8 cellular contexts compared by ENCODE assay signal in the genomic region with DNA sequence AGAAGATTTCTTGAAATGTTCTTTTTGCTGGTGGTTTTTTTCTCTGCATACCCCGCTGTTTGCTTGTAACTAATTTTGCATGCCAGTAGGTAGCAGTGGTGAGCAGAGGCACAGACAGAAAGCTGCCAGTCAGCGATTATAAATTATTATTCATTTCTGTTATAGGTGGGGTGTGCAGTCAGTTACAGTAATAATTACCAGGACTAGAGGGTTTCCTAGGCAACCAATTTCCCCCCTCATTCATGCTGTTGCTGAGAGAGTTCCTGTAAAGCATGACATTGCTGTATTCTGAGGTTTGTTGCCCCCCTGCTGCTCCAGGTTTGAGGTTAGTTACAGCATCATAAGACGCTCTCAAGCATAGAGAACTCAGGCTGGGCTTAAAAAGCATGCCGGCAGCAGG.
DNase-seq lines count a peak whose midpoint lies in the region; ATAC-seq and TF ChIP-seq lines count a peak whose summit lies in the region.

No MANE protein-coding gene starts in this region.

- TF ChIP-seq CTCF in DND-41 (IDR thresholded peaks at IDR 0.05; ENCODE audit: borderline replicate concordance, extremely low read depth, low read length, poor library complexity, severe bottlenecking) (peak; percentile 54), CD14-positive monocyte (IDR thresholded peaks at IDR 0.05) (no peak)

- H3K9ac ChIP-seq in DND-41 (ENCODE audit: low read depth, low read length) = no peak overlapping the region

- no peak overlapping the region for H3K4me3 ChIP-seq in DND-41 (ENCODE audit: low read depth in 1 of 2, low read length in 2 of 2)

- H3K27ac Mint-ChIP-seq in CD14-positive monocyte = no peak overlapping the region

- intact Hi-C loops in CD14-positive monocyte (cut with micrococcal nuclease) = no loop called here

- H4K20me1 ChIP-seq in DND-41 (ENCODE audit: insufficient read depth, low read length) = 0 out of 2 replicates have a peak, but pooled peaks cover 5% of the 10 kb centered on the region

- peaks cover 0 to 4% (median under 1%) of the 10 kb centered on the region in 7 donors for H3K9me3 Mint-ChIP-seq in CD14-positive monocyte

- ATAC-seq in DND-41 (ENCODE audit: insufficient read depth, low read depth) (peak; percentile 54; the same call in 2 of the 3 replicates), GM21619 (IDR thresholded peaks at IDR 0.05; ENCODE audit: unreplicated experiment) (peak; percentile 73), GM21526 (IDR thresholded peaks at IDR 0.05; ENCODE audit: low FRiP score, unreplicated experiment) (no peak)

- peaks cover 8% of the 10 kb centered on the region for H3K4me1 Mint-ChIP-seq in CD14-positive monocyte

- no peak overlapping the region for H3K4me2 ChIP-seq in DND-41 (ENCODE audit: insufficient read depth, low read length)

- no peaks in the 10 kb centered on the region for H3K36me3 ChIP-seq in DND-41 (ENCODE audit: insufficient read depth, low read length)

- no peak overlapping the region for H2AFZ ChIP-seq in DND-41 (ENCODE audit: low read depth, low read length)

- H3K27ac ChIP-seq in DND-41 (ENCODE audit: low read length) = no peak overlapping the region

- no peaks in the 10 kb centered on the region for H3K4me1 ChIP-seq in DND-41 (ENCODE audit: insufficient read depth, low read length)

- no peaks in the 10 kb centered on the region for H3K9me3 ChIP-seq in DND-41 (ENCODE audit: insufficient read depth, low read length, severe bottlenecking)

- no peaks in the 10 kb centered on the region for H3K27me3 ChIP-seq in DND-41 (ENCODE audit: insufficient read depth, low read length, poor library complexity)

- peaks cover 0 to 2% (median 0%) of the 10 kb centered on the region in 3 donors for H3K27me3 Mint-ChIP-seq in CD14-positive monocyte (ENCODE audit: low read depth in 3 of 3)

- DNase-seq in DND-41 = no peak
- peak; percentile 3 for DNase-seq in NCI-H460 (ENCODE audit: extremely low read depth, low read depth)
- peak; percentile 74 for DNase-seq in globus pallidus (ENCODE audit: low spot score)
- DNase-seq in CD14-positive monocyte (ENCODE audit: low spot score) = no peak
- no peak for DNase-seq in COR-L47 (lab: John Stamatoyannopoulos, UW)
- no peak for DNase-seq in NOMO-1 (lab: John Stamatoyannopoulos, UW; ENCODE audit: unreplicated experiment in 2 of 2)

- H3K79me2 ChIP-seq in DND-41 (ENCODE audit: insufficient read depth, low read length) = no peaks in the 10 kb centered on the region

- H3K36me3 Mint-ChIP-seq in CD14-positive monocyte = peaks cover 0 to 1% of the 10 kb centered on the region in 2 donors

- H3K4me3 Mint-ChIP-seq in CD14-positive monocyte = no peak overlapping the region

Comparison
In these comparisons a context has a peak if more than half of its experiments do, and no peak if none do; other contexts are left out.
1. DNase-seq: peak in NCI-H460 (single experiment) and globus pallidus (single experiment); none in DND-41 (single experiment), CD14-positive monocyte (single experiment), COR-L47 (single experiment) and NOMO-1 (0 of 2).